8 cellular contexts compared by ENCODE assay signal in the genomic region with DNA sequence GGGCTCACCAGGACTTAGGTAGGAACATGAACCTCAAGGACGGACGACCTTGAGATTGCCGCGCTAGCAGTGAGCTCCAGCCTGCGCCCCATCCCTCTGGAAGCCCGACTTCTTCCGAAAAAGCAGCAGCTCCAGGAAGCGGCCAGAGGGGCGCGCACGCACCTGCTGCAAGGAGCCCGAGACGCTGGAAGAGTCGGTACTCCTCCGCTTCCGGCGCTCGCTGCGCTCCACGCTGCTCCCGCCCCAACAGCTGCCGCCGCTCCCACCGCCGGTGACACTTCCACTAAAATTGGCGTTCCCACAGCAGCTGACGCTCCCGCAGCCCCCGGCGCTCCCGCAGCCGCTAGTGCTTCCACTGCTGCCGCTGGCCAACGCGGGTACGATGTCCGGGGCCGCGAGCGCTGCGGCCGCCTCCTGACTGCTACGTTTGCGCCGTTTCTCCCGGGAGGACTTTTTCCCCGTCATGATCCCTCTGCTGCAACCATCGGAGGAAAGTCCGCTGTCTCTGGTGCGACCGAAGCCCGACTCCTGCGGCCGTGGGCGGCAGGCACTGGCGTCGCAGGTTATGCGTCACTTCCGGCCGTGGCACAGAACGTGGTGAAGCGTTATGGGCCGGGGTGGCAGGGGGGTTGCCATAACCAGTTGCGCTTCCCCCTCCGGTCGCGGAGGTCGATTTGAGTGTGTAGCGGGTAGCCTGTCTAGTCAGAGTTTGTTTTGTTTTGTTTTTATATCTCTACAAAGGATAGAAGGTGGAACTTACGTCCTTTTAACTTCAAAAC. TPM values are rescaled to one million over a fixed set of nuclear protein-coding genes. Genes with fewer than 3 reads are reported as not detected.
DNase-seq lines count a peak whose midpoint lies in the region; ATAC-seq and TF ChIP-seq lines count a peak whose summit lies in the region.

Gene CAAP1 (minus strand): TSS at position 552 of the 779 bp plus-strand sequence. CDS start 87 bp downstream, at position 465.

- no peaks in the 10 kb centered on the region for H3K9me2 ChIP-seq in hepatocyte (replicated peaks; ENCODE audit: insufficient read depth)

- H3K36me3 ChIP-seq in hepatocyte (replicated peaks; ENCODE audit: insufficient read depth, low read depth): no peaks in the 10 kb centered on the region

- H3K27ac ChIP-seq in hepatocyte: peak within 1 kb of the TSS; percentile 97

- H2AFZ ChIP-seq in hepatocyte: peak within 1 kb of the TSS; percentile 89

- H3K27me3 ChIP-seq in hepatocyte: no peaks in the 10 kb centered on the region

- peak within 1 kb of the TSS; percentile 77 for H3K4me2 ChIP-seq in hepatocyte

- H3K9me3 ChIP-seq in hepatocyte (ENCODE audit: low read depth): no peaks in the 10 kb centered on the region

- TF ChIP-seq CTCF in astrocyte of the cerebellum (IDR thresholded peaks at IDR 0.05; ENCODE audit: low read depth, low read length, missing control alignments) (peak; percentile 37), hepatocyte (IDR thresholded peaks at IDR 0.05; ENCODE audit: poor library complexity) (peak; percentile 47)

- no peaks in the 10 kb centered on the region for H3K4me1 ChIP-seq in hepatocyte (ENCODE audit: insufficient read depth)

- DNase-seq in NCI-H1694 treated with DMSO at 0.1 percent for 48 hours (lab: John Stamatoyannopoulos, UW): peak; percentile 87
- DNase-seq in T-helper 22 cell (ENCODE audit: low read depth): peak; percentile 87
- DNase-seq in astrocyte of the cerebellum (ENCODE audit: low read depth): peak; percentile 74
- DNase-seq in hepatocyte (ENCODE audit: low spot score): peak; percentile 97
- peak; percentile 97 for DNase-seq in retina
- DNase-seq in NOMO-1 treated with dmso at 0.1 percent for 144 hours (lab: John Stamatoyannopoulos, UW; ENCODE audit: unreplicated experiment): no peak

- WGBS in hepatocyte (ENCODE audit: low lambda C conversion rate, missing lambda C conversion rate): under 1% methylated on average over 70 of the region's 70 CpGs

- H3K4me3 ChIP-seq in astrocyte of the cerebellum (ENCODE audit: low read depth, low read length): peak within 1 kb of the TSS; percentile 90
- H3K4me3 ChIP-seq in hepatocyte: peak within 1 kb of the TSS; percentile 78

- peaks cover 41% of the 10 kb centered on the region for H3K79me2 ChIP-seq in hepatocyte

- in situ Hi-C loops in astrocyte of the cerebellum (cut with HindIII; ENCODE audit: low sequenced_read_pairs): loop anchor here (25.0 kb wide), 1 partner anchor 105 kb away; no protein-coding TSS in a partner anchor

- H4K20me1 ChIP-seq in hepatocyte (ENCODE audit: insufficient read depth, poor library complexity, severe bottlenecking): no peaks in the 10 kb centered on the region

- ATAC-seq in GM18498 (IDR thresholded peaks at IDR 0.05; ENCODE audit: unreplicated experiment) (peak; percentile 93), HG02938 (IDR thresholded peaks at IDR 0.05; ENCODE audit: unreplicated experiment) (peak; percentile 92)

RNA-seq across cellular contexts. Expression of gene CAAP1, which starts in this region (rescaled TPM):
- 29.1 and 39.8 TPM in 2 replicates for total RNA-seq in hepatocyte
- 15.1 and 21.2 TPM in 2 replicates for polyA plus RNA-seq in hepatocyte
